ENCODE assay signal across 25 cellular contexts in genomic region chr20:15141880-15142279, GRCh38.
"Had no signal": no experiment of that assay in that cellular context is flagged by ENCODE, and none has a peak within 500 bp of the region (broad histone marks: within the 10 kb centered on the region; RNA-seq: fewer than 3 reads in every experiment).

No MANE protein-coding gene starts in this region.

- H3K36me3 Mint-ChIP-seq: immature natural killer cell; memory B cell; naive thymus-derived CD8-positive, alpha-beta T cell had no signal

- H3K27me3 ChIP-seq: right atrium auricular region, right lobe of liver, suprapubic skin, tibial artery, uterus had no signal

- H3K4me2 ChIP-seq: smooth muscle cell had no signal

- H3K36me3 ChIP-seq: left ventricle myocardium inferior, right atrium auricular region, right lobe of liver, suprapubic skin, thoracic aorta, tibial artery, uterus had no signal

- H3K9me3 ChIP-seq: left ventricle myocardium inferior, right atrium auricular region, right lobe of liver, suprapubic skin, thoracic aorta, tibial artery, uterus had no signal

- H3K4me1 ChIP-seq: right atrium auricular region, suprapubic skin, uterus had no signal

- H3K4me3 Mint-ChIP-seq: immature natural killer cell; memory B cell; naive thymus-derived CD8-positive, alpha-beta T cell; nephron; neural crest cell; stimulated activated naive CD8-positive, alpha-beta T cell treated with anti-CD3 and anti-CD28 coated beads, Interleukin-15, Interleukin-2, amounts not matched to agents 100 ng/mL and 50 ng/mL, for 24 hours had no signal

- FAIRE-seq: islet of Langerhans, kidney had no signal

- DNase-seq: hypothalamus; immature natural killer cell; kidney; left ventricle myocardium inferior; midbrain; naive thymus-derived CD8-positive, alpha-beta T cell; nucleus accumbens; right lobe of liver; stimulated activated CD4-positive, alpha-beta T cell treated with anti-CD3 and anti-CD28 coated beads, Interleukin-2, amount 100 ng/mL, for 24 hours; stimulated activated CD4-positive, alpha-beta T cell treated with anti-CD3 and anti-CD28 coated beads, Interleukin-4, amount 100 ng/mL, for 1 hour; stimulated activated naive CD4-positive, alpha-beta T cell; tibial artery; trophoblast cell; uterus had no signal

- H3K27me3 Mint-ChIP-seq: naive thymus-derived CD8-positive, alpha-beta T cell; progenitor cell of endocrine pancreas; stimulated activated naive CD8-positive, alpha-beta T cell treated with anti-CD3 and anti-CD28 coated beads, Interleukin-15, Interleukin-2, amounts not matched to agents 100 ng/mL and 50 ng/mL, for 24 hours had no signal

- H3K27ac Mint-ChIP-seq: immature natural killer cell; memory B cell; naive thymus-derived CD8-positive, alpha-beta T cell; nephron; progenitor cell of endocrine pancreas; stimulated activated naive CD8-positive, alpha-beta T cell treated with anti-CD3 and anti-CD28 coated beads, Interleukin-15, Interleukin-2, amounts not matched to agents 100 ng/mL and 50 ng/mL, for 24 hours had no signal

- H3K4me1 Mint-ChIP-seq: immature natural killer cell; memory B cell; naive thymus-derived CD8-positive, alpha-beta T cell; neural crest cell had no signal

- ATAC-seq: naive thymus-derived CD8-positive, alpha-beta T cell; right lobe of liver had no signal

- H3K27ac ChIP-seq: left ventricle myocardium inferior, right atrium auricular region, right lobe of liver, suprapubic skin, thoracic aorta, tibial artery, uterus had no signal

- H3K4me3 ChIP-seq: left ventricle myocardium inferior, lung, right atrium auricular region, right lobe of liver, smooth muscle cell, suprapubic skin, thoracic aorta, tibial artery, uterus had no signal

- H3K9me3 Mint-ChIP-seq: memory B cell, neural crest cell had no signal
